Comparison of ENCODE assay signal across 25 cellular contexts in genomic region chr15:91073768-91074167, GRCh38. TPM values are rescaled to one million over a fixed set of nuclear protein-coding genes. Genes with fewer than 3 reads are reported as not detected.
"Had no signal": no experiment of that assay in that cellular context is flagged by ENCODE, and none has a peak within 500 bp of the region (broad histone marks: within the 10 kb centered on the region; RNA-seq: fewer than 3 reads in every experiment).

No MANE protein-coding gene starts in this region.

- DNase-seq: colonic mucosa; cortex of kidney; effector CD8-positive, alpha-beta T cell; effector memory CD8-positive, alpha-beta T cell; endodermal cell; esophagus squamous epithelium; foreskin fibroblast; foreskin melanocyte; gastrocnemius medialis; glutamatergic neuron; head of caudate nucleus; heart right ventricle; hippocampal formation; left cardiac atrium; left lung; left ventricle myocardium superior; lower lobe of right lung; mesenchymal stem cell; mucosa of descending colon; naive B cell had no signal

- H3K4me1 ChIP-seq: colonic mucosa, esophagus squamous epithelium, gastrocnemius medialis, heart right ventricle, left lung, lower lobe of right lung had no signal

- H3K9me3 ChIP-seq: colonic mucosa, esophagus squamous epithelium, gastrocnemius medialis, mucosa of descending colon had no signal

- H3K27ac ChIP-seq: colonic mucosa, esophagus squamous epithelium, gastrocnemius medialis, heart right ventricle, left lung, lower lobe of right lung had no signal

- H3K4me3 ChIP-seq: colonic mucosa, esophagus squamous epithelium, gastrocnemius medialis, heart right ventricle, left lung, lower lobe of right lung, mucosa of descending colon had no signal

- FAIRE-seq: endometrium, islet of Langerhans, keratinocyte had no signal

- ATAC-seq: effector memory CD8-positive, alpha-beta T cell; gastrocnemius medialis; heart right ventricle; left cardiac atrium; left lung; left ventricle myocardium superior; lower lobe of right lung; mucosa of descending colon had no signal

RNA-seq across cellular contexts. Expression of gene SV2B, which starts 26.3 kb away (rescaled TPM):
- total RNA-seq: epithelial cell of proximal tubule, myocyte had no signal
